1 cellular context compared by ENCODE assay signal in genomic region chr14:73124180-73124894, GRCh38.
TF ChIP-seq lines count a peak whose summit lies in the region.

No MANE protein-coding gene starts in this region.

TF ChIP-seq in HCT116, 20 proteins besides CTCF, POLR2A, EP300 and RAD21:
- TF ChIP-seq EZH2phosphoT487 (IDR thresholded peaks at IDR 0.05; ENCODE audit: borderline replicate concordance), result no peak
- TF ChIP-seq YY1 (IDR thresholded peaks at IDR 0.05; ENCODE audit: extremely low read depth, insufficient replicate concordance, low read depth, low read length), result no peak
- TF ChIP-seq POLR2AphosphoS5 (IDR thresholded peaks at IDR 0.05; ENCODE audit: low read depth, low read length), result no peak
